Comparison of ENCODE assay signal across 29 cellular contexts in genomic region chr20:59297641-59298040, GRCh38. TPM values are rescaled to one million over a fixed set of nuclear protein-coding genes. Genes with fewer than 3 reads are reported as not detected.
"Had no signal": no experiment of that assay in that cellular context is flagged by ENCODE, and none has a peak within 500 bp of the region (broad histone marks: within the 10 kb centered on the region; RNA-seq: fewer than 3 reads in every experiment).

No MANE protein-coding gene starts in this region.

- H3K4me1 ChIP-seq: upper lobe of right lung, uterus had no signal

- H3K27me3 ChIP-seq: testis, thyroid gland, uterus, vagina had no signal

- H3K36me3 Mint-ChIP-seq: stimulated activated effector memory CD8-positive, alpha-beta T cell treated with anti-CD3 and anti-CD28 coated beads, Interleukin-12 subunit alpha, Interleukin-12 subunit beta, amount 100 ng/mL, for 72 hours; stimulated activated memory B cell treated with anti-CD40 and anti-IgM and Interleukin-4, amounts not matched to agents 10 μg/mL and 1 μg/mL and 100 μg/mL, for 72 hours; stimulated activated naive B cell treated with anti-CD40 and anti-IgM and Interleukin-4, amounts not matched to agents 10 μg/mL and 1 μg/mL and 100 μg/mL, for 72 hours; type B pancreatic cell had no signal

- H3K9me3 Mint-ChIP-seq: stimulated activated effector memory CD8-positive, alpha-beta T cell treated with anti-CD3 and anti-CD28 coated beads, Interleukin-12 subunit alpha, Interleukin-12 subunit beta, amount 100 ng/mL, for 72 hours; stimulated activated memory B cell treated with anti-CD40 and anti-IgM and Interleukin-4, amounts not matched to agents 10 μg/mL and 1 μg/mL and 100 μg/mL, for 72 hours; stimulated activated naive B cell treated with anti-CD40 and anti-IgM and Interleukin-4, amounts not matched to agents 10 μg/mL and 1 μg/mL and 100 μg/mL, for 72 hours; stimulated activated naive CD8-positive, alpha-beta T cell treated with anti-CD3 and anti-CD28 coated beads, Interleukin-15, amount 100 ng/mL, for 72 hours; stimulated activated naive CD8-positive, alpha-beta T cell treated with anti-CD3 and anti-CD28 coated beads, Interleukin-15, Interleukin-2, amounts not matched to agents 100 ng/mL and 50 ng/mL, for 24 hours; type B pancreatic cell had no signal

- H3K27ac ChIP-seq: stomach, suprapubic skin, testis, thoracic aorta, thyroid gland, tibial artery, tibial nerve, transverse colon, upper lobe of left lung, upper lobe of right lung, uterus, vagina had no signal

- H3K27ac Mint-ChIP-seq: stimulated activated effector memory CD8-positive, alpha-beta T cell treated with anti-CD3 and anti-CD28 coated beads, Interleukin-12 subunit alpha, Interleukin-12 subunit beta, amount 100 ng/mL, for 72 hours; stimulated activated memory B cell treated with anti-CD40 and anti-IgM and Interleukin-4, amounts not matched to agents 10 μg/mL and 1 μg/mL and 100 μg/mL, for 72 hours; stimulated activated naive B cell treated with anti-CD40 and anti-IgM and Interleukin-4, amounts not matched to agents 10 μg/mL and 1 μg/mL and 100 μg/mL, for 72 hours; stimulated activated naive CD8-positive, alpha-beta T cell treated with anti-CD3 and anti-CD28 coated beads, Interleukin-15, amount 100 ng/mL, for 72 hours; stimulated activated naive CD8-positive, alpha-beta T cell treated with anti-CD3 and anti-CD28 coated beads, Interleukin-15, Interleukin-2, amounts not matched to agents 100 ng/mL and 50 ng/mL, for 24 hours; type B pancreatic cell had no signal

- DNase-seq: stimulated activated CD4-positive, alpha-beta T cell treated with anti-CD3 and anti-CD28 coated beads, Interleukin-2, amount 100 ng/mL, for 48 hours; stimulated activated CD4-positive, alpha-beta T cell treated with anti-CD3 and anti-CD28 coated beads, Interleukin-4, amount 100 ng/mL, for 1 hour; stimulated activated CD4-positive, alpha-beta T cell treated with anti-CD3 and anti-CD28 coated beads, Interleukin-4, amount 100 ng/mL, for 24 hours; stimulated activated CD4-positive, alpha-beta T cell treated with anti-CD3 and anti-CD28 coated beads, Interleukin-4, amount 100 ng/mL, for 4 hours; stimulated activated CD8-positive, alpha-beta memory T cell treated with anti-CD3 and anti-CD28 coated beads, Interleukin-4, amount 100 ng/mL, for 48 hours; stimulated activated naive B cell treated with anti-CD40 and anti-IgM and Interleukin-4, amounts not matched to agents 10 μg/mL and 1 μg/mL and 100 μg/mL, for 72 hours; stimulated activated naive CD4-positive, alpha-beta T cell; stimulated activated naive CD4-positive, alpha-beta T cell treated with Interleukin-2 at 50 U/mL for 16 hours; stimulated activated naive CD8-positive, alpha-beta T cell treated with anti-CD3 and anti-CD28 coated beads, Interleukin-15, amount 100 ng/mL, for 72 hours; stimulated activated naive CD8-positive, alpha-beta T cell treated with anti-CD3 and anti-CD28 coated beads, Interleukin-15, Interleukin-2, amounts not matched to agents 100 U/mL and 50 U/mL, for 24 hours; stomach; substantia nigra; testis; thyroid gland; tibial artery; transverse colon; trophoblast cell; upper lobe of left lung; upper lobe of right lung; uterus had no signal

- H3K36me3 ChIP-seq: stomach, suprapubic skin, thoracic aorta, thyroid gland, tibial artery, tibial nerve, transverse colon, upper lobe of left lung, upper lobe of right lung, uterus, vagina had no signal

- H3K4me1 Mint-ChIP-seq: stimulated activated effector memory CD8-positive, alpha-beta T cell treated with anti-CD3 and anti-CD28 coated beads, Interleukin-12 subunit alpha, Interleukin-12 subunit beta, amount 100 ng/mL, for 72 hours; stimulated activated memory B cell treated with anti-CD40 and anti-IgM and Interleukin-4, amounts not matched to agents 10 μg/mL and 1 μg/mL and 100 μg/mL, for 72 hours; stimulated activated naive B cell treated with anti-CD40 and anti-IgM and Interleukin-4, amounts not matched to agents 10 μg/mL and 1 μg/mL and 100 μg/mL, for 72 hours; stimulated activated naive CD8-positive, alpha-beta T cell treated with anti-CD3 and anti-CD28 coated beads, Interleukin-15, amount 100 ng/mL, for 72 hours had no signal

- ATAC-seq: stimulated activated effector memory CD8-positive, alpha-beta T cell treated with anti-CD3 and anti-CD28 coated beads, Interleukin-12 subunit alpha, Interleukin-12 subunit beta, amount 100 ng/mL, for 72 hours; stimulated activated memory B cell treated with anti-CD40 and anti-IgM and Interleukin-4, amounts not matched to agents 10 μg/mL and 1 μg/mL and 100 μg/mL, for 72 hours; stimulated activated naive B cell treated with anti-CD40 and anti-IgM and Interleukin-4, amounts not matched to agents 10 μg/mL and 1 μg/mL and 100 μg/mL, for 72 hours; stimulated activated naive CD8-positive, alpha-beta T cell treated with anti-CD3 and anti-CD28 coated beads, Interleukin-15, amount 100 ng/mL, for 72 hours; stimulated activated naive CD8-positive, alpha-beta T cell treated with anti-CD3 and anti-CD28 coated beads, Interleukin-15, Interleukin-2, amounts not matched to agents 100 U/mL and 50 U/mL, for 24 hours; upper lobe of right lung had no signal

- H3K4me3 Mint-ChIP-seq: stimulated activated effector memory CD8-positive, alpha-beta T cell treated with anti-CD3 and anti-CD28 coated beads, Interleukin-12 subunit alpha, Interleukin-12 subunit beta, amount 100 ng/mL, for 72 hours; stimulated activated memory B cell treated with anti-CD40 and anti-IgM and Interleukin-4, amounts not matched to agents 10 μg/mL and 1 μg/mL and 100 μg/mL, for 72 hours; stimulated activated naive B cell treated with anti-CD40 and anti-IgM and Interleukin-4, amounts not matched to agents 10 μg/mL and 1 μg/mL and 100 μg/mL, for 72 hours; stimulated activated naive CD8-positive, alpha-beta T cell treated with anti-CD3 and anti-CD28 coated beads, Interleukin-15, amount 100 ng/mL, for 72 hours; stimulated activated naive CD8-positive, alpha-beta T cell treated with anti-CD3 and anti-CD28 coated beads, Interleukin-15, Interleukin-2, amounts not matched to agents 100 ng/mL and 50 ng/mL, for 24 hours; type B pancreatic cell had no signal

- H3K9me3 ChIP-seq: stomach, suprapubic skin, testis, thoracic aorta, thyroid gland, tibial artery, tibial nerve, transverse colon, upper lobe of left lung, upper lobe of right lung, uterus, vagina had no signal

- H3K4me3 ChIP-seq: stomach, suprapubic skin, testis, thoracic aorta, thyroid gland, tibial artery, tibial nerve, transverse colon, upper lobe of left lung, upper lobe of right lung, uterus, vagina had no signal

RNA-seq across cellular contexts. Expression of gene EDN3, which starts 2.8 kb away (rescaled TPM):
- total RNA-seq: subcutaneous adipose tissue, thoracic aorta had no signal
